In genomic region chr5:149358294-149358651, GRCh38 we compare ENCODE assay signal across 8 cellular contexts. TPM values are rescaled to one million over a fixed set of nuclear protein-coding genes. Genes with fewer than 3 reads are reported as not detected.
A peak's percentile ranks its signal among the peaks of the same experiment; 100 is the strongest.
DNase-seq lines count a peak whose midpoint lies in the region; ATAC-seq and TF ChIP-seq lines count a peak whose summit lies in the region.

No MANE protein-coding gene starts in this region.

- peak overlapping the region; percentile 89 for H3K4me3 ChIP-seq in MM.1S (ENCODE audit: low read length)
- H3K4me3 ChIP-seq in epithelial cell of esophagus (ENCODE audit: low read length) = peak overlapping the region; percentile 79
- peak overlapping the region; percentile 66 to 71 for H3K4me3 ChIP-seq in vagina

- H3K4me3 Mint-ChIP-seq in naive B cell = peak overlapping the region; percentile 82 to 98 (median 92)

- TF ChIP-seq POLR2A in vagina (IDR thresholded peaks at IDR 0.05) = no peak

- peaks cover 7 to 13% of the 10 kb centered on the region in 2 donors for H3K36me3 Mint-ChIP-seq in naive B cell

- peak overlapping the region; percentile 56 for H2AFZ ChIP-seq in MM.1S (ENCODE audit: low read length)

- peak overlapping the region; percentile 94 for H3K9ac ChIP-seq in MM.1S (ENCODE audit: low read length)

- peaks cover 55% of the 10 kb centered on the region for H3F3A ChIP-seq in MM.1S (ENCODE audit: insufficient read depth, low read length)

- intact Hi-C loops in vagina (cut with DNase I) = no loop called here

- no peaks in the 10 kb centered on the region for H3K9me2 ChIP-seq in MM.1S (replicated peaks; ENCODE audit: insufficient read depth, low read length)

- no peaks in the 10 kb centered on the region for H3K9me3 Mint-ChIP-seq in naive B cell

- H4K20me1 ChIP-seq in MM.1S (ENCODE audit: insufficient read depth, low read length) = no peaks in the 10 kb centered on the region

- H3K4me1 Mint-ChIP-seq in naive B cell = peaks cover 17 to 36% (median 17%) of the 10 kb centered on the region in 3 donors

- ATAC-seq in GM21423 (IDR thresholded peaks at IDR 0.05; ENCODE audit: unreplicated experiment) (peak; percentile 3), naive B cell (ENCODE audit: low read depth in 2 of 2) (peak; percentile 51 to 53)

- H3K9me3 ChIP-seq in MM.1S (replicated peaks; ENCODE audit: insufficient read depth, low read length) (no peaks in the 10 kb centered on the region), vagina (no peaks in the 10 kb centered on the region)

- peaks cover 50% of the 10 kb centered on the region for H3K79me2 ChIP-seq in MM.1S (ENCODE audit: low read length)

- TF ChIP-seq CTCF in MM.1S (IDR thresholded peaks at IDR 0.05; ENCODE audit: low read length) = no peak
- no peak for TF ChIP-seq CTCF in epithelial cell of esophagus (IDR thresholded peaks at IDR 0.05; ENCODE audit: insufficient read depth, low read depth, low read length, missing control alignments)
- TF ChIP-seq CTCF in vagina (IDR thresholded peaks at IDR 0.05) = no peak

- H3K27me3 Mint-ChIP-seq in naive B cell = no peaks in the 10 kb centered on the region

- DNase-seq in CD1c-positive myeloid dendritic cell (ENCODE audit: extremely low spot score) = peak; percentile 62
- peak; percentile 36 for DNase-seq in MM.1S
- peak; percentile 29 for DNase-seq in activated CD4-positive, alpha-beta T cell treated with anti-CD3 and anti-CD28 coated beads for 48 hours
- DNase-seq in epithelial cell of esophagus (ENCODE audit: low read depth) = peak; percentile 10
- DNase-seq in naive B cell = peak; percentile 46
- DNase-seq in vagina (ENCODE audit: extremely low spot score in 2 of 2) = no peak
- DNase-seq in NCI-H446 (lab: John Stamatoyannopoulos, UW) = no peak

- H3K4me1 ChIP-seq in MM.1S (ENCODE audit: low read length) (peaks cover 67% of the 10 kb centered on the region), vagina (peaks cover 11% of the 10 kb centered on the region)

- H3K27ac ChIP-seq in MM.1S (ENCODE audit: low read length) = peak overlapping the region; percentile 61; the same call in 1 of the 2 replicates
- peak overlapping the region; percentile 71 for H3K27ac ChIP-seq in vagina

- peak overlapping the region; percentile 87 for H3K4me2 ChIP-seq in MM.1S (ENCODE audit: low read depth, low read length)

- H3K36me3 ChIP-seq in MM.1S (replicated peaks; ENCODE audit: insufficient read depth, low read length) (no peaks in the 10 kb centered on the region; the same call in 1 of the 2 replicates), vagina (peaks cover 0 to 17% of the 10 kb centered on the region in 2 donors)

- H3K27me3 ChIP-seq in MM.1S (replicated peaks; ENCODE audit: insufficient read depth, low read length) = no peaks in the 10 kb centered on the region
- H3K27me3 ChIP-seq in vagina = no peaks in the 10 kb centered on the region

- H3K27ac Mint-ChIP-seq in naive B cell = peak overlapping the region; percentile 15 to 95 (median 71)

RNA-seq across cellular contexts. Expression of gene PCYOX1L, which starts 0.4 kb away (rescaled TPM):
- polyA plus RNA-seq in naive B cell (ENCODE audit: low read depth in 6 of 6) = 1 to 10 TPM; 5.4 to 9.2 (median 8.0) TPM
- total RNA-seq in vagina = 6.4 TPM

RNA-seq across cellular contexts. Expression of gene GRPEL2, which starts 13.0 kb away (rescaled TPM):
- polyA plus RNA-seq in naive B cell (ENCODE audit: low read depth in 6 of 6) = 1 to 10 TPM in 5 of 6 donors, under 1 TPM in 1; 0.49 to 3.4 (median 2.0) TPM
- total RNA-seq in vagina = 16.9 TPM

RNA-seq across cellular contexts. Expression of gene IL17B, which starts 20.8 kb away (rescaled TPM):
- polyA plus RNA-seq in naive B cell (ENCODE audit: low read depth in 6 of 6) = not detected
- 2.7 TPM for total RNA-seq in vagina

Comparison
In these comparisons a context has a peak if more than half of its experiments do, and no peak if none do; other contexts are left out.
1. DNase-seq: peak in CD1c-positive myeloid dendritic cell (single experiment), MM.1S (single experiment), activated CD4-positive, alpha-beta T cell treated with anti-CD3 and anti-CD28 coated beads for 48 hours (single experiment), epithelial cell of esophagus (single experiment) and naive B cell (single experiment); none in vagina (0 of 2) and NCI-H446 (0 of 2).
2. Peak in every context shown above with its lines, with median percentiles within 50 percentile points of each other: H3K4me3 ChIP-seq.